9 cellular contexts compared by ENCODE assay signal in the genomic region with DNA sequence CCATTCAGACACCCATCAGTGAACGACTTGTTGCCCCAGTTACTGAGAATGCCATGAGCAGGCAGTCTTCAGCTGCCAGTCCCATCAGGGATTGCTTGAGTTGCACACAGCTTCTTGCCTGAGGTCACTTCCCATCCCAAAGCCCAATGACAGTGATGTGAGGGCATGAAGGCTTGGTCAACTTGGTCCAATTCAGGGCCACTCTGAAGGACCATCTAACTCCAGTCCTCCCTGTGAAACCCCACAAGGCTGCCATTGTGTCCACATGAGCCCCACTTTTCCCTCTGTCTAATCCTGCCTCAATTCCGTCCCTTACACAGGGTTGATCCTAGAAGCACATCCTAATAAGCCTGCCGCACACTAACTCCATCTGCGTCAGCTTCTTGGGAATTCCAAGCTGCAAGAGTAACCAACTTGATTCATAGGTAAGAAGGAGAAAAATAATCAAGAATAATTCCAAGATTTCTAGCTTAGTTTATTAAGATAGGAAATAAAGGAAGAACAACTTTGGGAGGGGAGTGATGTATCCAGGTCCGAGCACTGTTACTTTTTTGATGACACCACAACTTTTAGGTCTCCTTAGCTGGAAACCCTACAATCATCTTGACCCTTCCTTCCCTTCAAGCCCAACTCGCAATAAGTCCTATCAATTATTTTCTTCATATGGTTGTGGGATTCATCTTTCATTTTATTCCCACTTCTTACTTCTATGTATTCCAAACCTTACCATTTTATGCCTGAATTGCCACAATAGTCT.
"Had no signal": no experiment of that assay in that cellular context is flagged by ENCODE, and none has a peak within 500 bp of the region (broad histone marks: within the 10 kb centered on the region; RNA-seq: fewer than 3 reads in every experiment).

No MANE protein-coding gene starts in this region.

- H3K9me3 ChIP-seq: HAP-1 had no signal

- H3K27ac ChIP-seq: GM23248, HL-60 had no signal

- H3K9ac ChIP-seq: GM23248 had no signal

- ATAC-seq: HCT116 had no signal

- H3K36me3 ChIP-seq: HAP-1 had no signal

- DNase-seq: GM23248, GOT3, H7, HFFc6, IMR-90, KBM-7 had no signal

- H3K4me3 ChIP-seq: GM23248, HAP-1 had no signal

- H3K4me1 ChIP-seq: HAP-1 had no signal

- H2AFZ ChIP-seq: GM23248 had no signal
